In the genomic region with DNA sequence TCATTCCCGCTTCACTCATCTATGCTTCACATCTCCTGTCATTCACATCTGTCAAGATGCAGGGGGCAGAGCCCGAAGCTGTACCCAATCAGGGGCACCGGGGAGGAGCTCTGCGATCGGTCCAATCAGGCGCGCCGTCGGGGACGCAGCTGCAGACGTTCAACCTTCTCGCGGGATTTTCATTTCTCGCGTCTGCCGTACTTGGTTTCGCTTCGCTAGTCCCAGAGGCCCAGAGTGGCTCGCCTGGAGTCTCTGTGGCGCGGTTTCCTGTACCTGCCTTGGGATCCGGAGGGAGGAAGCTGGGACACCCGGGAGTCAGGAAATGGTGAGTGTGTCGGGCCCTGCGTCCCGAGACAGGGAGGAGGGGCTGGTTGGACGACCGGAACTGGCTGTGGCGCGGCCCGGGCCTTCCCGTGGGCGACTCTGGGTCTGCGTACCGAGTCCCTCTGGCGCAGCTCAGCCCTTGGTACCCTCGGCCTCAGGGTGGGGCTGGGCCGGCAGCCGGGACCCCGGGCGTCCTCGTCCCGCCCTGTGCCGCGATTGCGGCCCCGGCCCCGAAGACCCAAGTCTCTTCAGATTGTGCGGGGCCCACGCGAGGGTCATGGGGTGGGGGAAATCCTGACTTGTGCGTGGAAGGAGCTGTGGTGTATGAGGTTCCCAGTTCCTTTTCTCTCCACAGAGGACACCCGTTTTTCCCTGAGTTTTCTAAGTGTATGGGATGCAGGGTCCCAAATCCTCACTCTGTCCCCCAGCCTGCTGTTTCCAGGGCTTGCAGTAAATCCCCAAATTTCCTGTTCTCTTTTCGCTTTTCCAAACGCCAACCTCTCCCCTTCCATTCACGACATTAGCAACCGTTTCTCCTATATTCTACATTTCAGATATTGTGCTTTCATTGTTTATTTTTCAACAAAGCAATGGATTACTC, we compare ENCODE assay signal across 1 cellular context.
TF ChIP-seq lines count a peak whose summit lies in the region.

A gene (plus strand): TSS at position 215 of the 925 bp plus-strand sequence. CDS start 108 bp downstream, at position 323.

TF ChIP-seq in K562, 482 proteins besides CTCF, POLR2A, EP300 and RAD21 (continued from another document and continues in another):
- TF ChIP-seq, protein P1, sequence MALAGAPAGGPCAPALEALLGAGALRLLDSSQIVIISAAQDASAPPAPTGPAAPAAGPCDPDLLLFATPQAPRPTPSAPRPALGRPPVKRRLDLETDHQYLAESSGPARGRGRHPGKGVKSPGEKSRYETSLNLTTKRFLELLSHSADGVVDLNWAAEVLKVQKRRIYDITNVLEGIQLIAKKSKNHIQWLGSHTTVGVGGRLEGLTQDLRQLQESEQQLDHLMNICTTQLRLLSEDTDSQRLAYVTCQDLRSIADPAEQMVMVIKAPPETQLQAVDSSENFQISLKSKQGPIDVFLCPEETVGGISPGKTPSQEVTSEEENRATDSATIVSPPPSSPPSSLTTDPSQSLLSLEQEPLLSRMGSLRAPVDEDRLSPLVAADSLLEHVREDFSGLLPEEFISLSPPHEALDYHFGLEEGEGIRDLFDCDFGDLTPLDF (CRISPR knock-in tag; IDR thresholded peaks at IDR 0.05) = no peak
- TF ChIP-seq YY1 (IDR thresholded peaks at IDR 0.05; ENCODE audit: borderline replicate concordance in 1 of 3, control insufficient read depth in 1 of 3, extremely low read depth in 1 of 3, insufficient read depth in 3 of 3, insufficient read length in 1 of 3, insufficient replicate concordance in 2 of 3, low read depth in 1 of 3, low read length in 2 of 3) = peak in 1 of 3 experiments; percentile 27
- TF ChIP-seq SREBF1 (IDR thresholded peaks at IDR 0.05; ENCODE audit: borderline replicate concordance, low read depth, low read length) = no peak
- TF ChIP-seq SOX6 (IDR thresholded peaks at IDR 0.05) = no peak
- no peak for TF ChIP-seq IFI16 (CRISPR knock-in tag; IDR thresholded peaks at IDR 0.05)
- TF ChIP-seq RBM14 (IDR thresholded peaks at IDR 0.05; ENCODE audit: borderline replicate concordance, insufficient read depth, low read depth, low read length) = no peak
- TF ChIP-seq, protein P2, sequence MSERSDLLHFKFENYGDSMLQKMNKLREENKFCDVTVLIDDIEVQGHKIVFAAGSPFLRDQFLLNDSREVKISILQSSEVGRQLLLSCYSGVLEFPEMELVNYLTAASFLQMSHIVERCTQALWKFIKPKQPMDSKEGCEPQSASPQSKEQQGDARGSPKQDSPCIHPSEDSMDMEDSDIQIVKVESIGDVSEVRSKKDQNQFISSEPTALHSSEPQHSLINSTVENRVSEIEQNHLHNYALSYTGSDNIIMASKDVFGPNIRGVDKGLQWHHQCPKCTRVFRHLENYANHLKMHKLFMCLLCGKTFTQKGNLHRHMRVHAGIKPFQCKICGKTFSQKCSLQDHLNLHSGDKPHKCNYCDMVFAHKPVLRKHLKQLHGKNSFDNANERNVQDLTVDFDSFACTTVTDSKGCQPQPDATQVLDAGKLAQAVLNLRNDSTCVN (CRISPR knock-in tag; IDR thresholded peaks at IDR 0.05) = no peak
- TF ChIP-seq RFX7 (CRISPR knock-in tag; IDR thresholded peaks at IDR 0.05) = no peak
- peak; percentile 91 for TF ChIP-seq MEIS2 (IDR thresholded peaks at IDR 0.05; ENCODE audit: partially characterized antibody)
- TF ChIP-seq, protein P3, sequence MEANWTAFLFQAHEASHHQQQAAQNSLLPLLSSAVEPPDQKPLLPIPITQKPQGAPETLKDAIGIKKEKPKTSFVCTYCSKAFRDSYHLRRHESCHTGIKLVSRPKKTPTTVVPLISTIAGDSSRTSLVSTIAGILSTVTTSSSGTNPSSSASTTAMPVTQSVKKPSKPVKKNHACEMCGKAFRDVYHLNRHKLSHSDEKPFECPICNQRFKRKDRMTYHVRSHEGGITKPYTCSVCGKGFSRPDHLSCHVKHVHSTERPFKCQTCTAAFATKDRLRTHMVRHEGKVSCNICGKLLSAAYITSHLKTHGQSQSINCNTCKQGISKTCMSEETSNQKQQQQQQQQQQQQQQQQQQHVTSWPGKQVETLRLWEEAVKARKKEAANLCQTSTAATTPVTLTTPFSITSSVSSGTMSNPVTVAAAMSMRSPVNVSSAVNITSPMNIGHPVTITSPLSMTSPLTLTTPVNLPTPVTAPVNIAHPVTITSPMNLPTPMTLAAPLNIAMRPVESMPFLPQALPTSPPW (CRISPR knock-in tag; IDR thresholded peaks at IDR 0.05) = peak; percentile 52; the same call in 1 of the 2 replicates
- TF ChIP-seq ZNF175 (CRISPR knock-in tag; IDR thresholded peaks at IDR 0.05; ENCODE audit: low read depth) = no peak
- 0 out of 2 replicates have a peak, but pooled peaks have one; percentile 9 for TF ChIP-seq STAG1 (CRISPR knock-in tag; IDR thresholded peaks at IDR 0.05; ENCODE audit: borderline replicate concordance)
- TF ChIP-seq, protein P4, sequence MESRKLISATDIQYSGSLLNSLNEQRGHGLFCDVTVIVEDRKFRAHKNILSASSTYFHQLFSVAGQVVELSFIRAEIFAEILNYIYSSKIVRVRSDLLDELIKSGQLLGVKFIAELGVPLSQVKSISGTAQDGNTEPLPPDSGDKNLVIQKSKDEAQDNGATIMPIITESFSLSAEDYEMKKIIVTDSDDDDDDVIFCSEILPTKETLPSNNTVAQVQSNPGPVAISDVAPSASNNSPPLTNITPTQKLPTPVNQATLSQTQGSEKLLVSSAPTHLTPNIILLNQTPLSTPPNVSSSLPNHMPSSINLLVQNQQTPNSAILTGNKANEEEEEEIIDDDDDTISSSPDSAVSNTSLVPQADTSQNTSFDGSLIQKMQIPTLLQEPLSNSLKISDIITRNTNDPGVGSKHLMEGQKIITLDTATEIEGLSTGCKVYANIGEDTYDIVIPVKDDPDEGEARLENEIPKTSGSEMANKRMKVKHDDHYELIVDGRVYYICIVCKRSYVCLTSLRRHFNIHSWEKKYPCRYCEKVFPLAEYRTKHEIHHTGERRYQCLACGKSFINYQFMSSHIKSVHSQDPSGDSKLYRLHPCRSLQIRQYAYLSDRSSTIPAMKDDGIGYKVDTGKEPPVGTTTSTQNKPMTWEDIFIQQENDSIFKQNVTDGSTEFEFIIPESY (CRISPR knock-in tag; IDR thresholded peaks at IDR 0.05) = no peak
- 0 out of 2 replicates have a peak, but pooled peaks have one; percentile 23 for TF ChIP-seq ELF2 (CRISPR knock-in tag; IDR thresholded peaks at IDR 0.05)
- TF ChIP-seq, protein P5, sequence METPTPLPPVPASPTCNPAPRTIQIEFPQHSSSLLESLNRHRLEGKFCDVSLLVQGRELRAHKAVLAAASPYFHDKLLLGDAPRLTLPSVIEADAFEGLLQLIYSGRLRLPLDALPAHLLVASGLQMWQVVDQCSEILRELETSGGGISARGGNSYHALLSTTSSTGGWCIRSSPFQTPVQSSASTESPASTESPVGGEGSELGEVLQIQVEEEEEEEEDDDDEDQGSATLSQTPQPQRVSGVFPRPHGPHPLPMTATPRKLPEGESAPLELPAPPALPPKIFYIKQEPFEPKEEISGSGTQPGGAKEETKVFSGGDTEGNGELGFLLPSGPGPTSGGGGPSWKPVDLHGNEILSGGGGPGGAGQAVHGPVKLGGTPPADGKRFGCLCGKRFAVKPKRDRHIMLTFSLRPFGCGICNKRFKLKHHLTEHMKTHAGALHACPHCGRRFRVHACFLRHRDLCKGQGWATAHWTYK (CRISPR knock-in tag; IDR thresholded peaks at IDR 0.05) = 0 out of 2 replicates have a peak, but pooled peaks have one; percentile 33
- TF ChIP-seq JUNB (CRISPR knock-in tag; conservative IDR thresholded peaks at IDR 0.05) = no peak
- no peak for TF ChIP-seq ILK (tag; IDR thresholded peaks at IDR 0.05; ENCODE audit: borderline replicate concordance, low read depth)
- TF ChIP-seq ZNF217 (CRISPR knock-in tag; IDR thresholded peaks at IDR 0.05) = no peak
- no peak for TF ChIP-seq BRCA1 (IDR thresholded peaks at IDR 0.05)
- TF ChIP-seq BRCA1 (CRISPR knock-in tag; IDR thresholded peaks at IDR 0.05) = no peak
- TF ChIP-seq, protein P6, sequence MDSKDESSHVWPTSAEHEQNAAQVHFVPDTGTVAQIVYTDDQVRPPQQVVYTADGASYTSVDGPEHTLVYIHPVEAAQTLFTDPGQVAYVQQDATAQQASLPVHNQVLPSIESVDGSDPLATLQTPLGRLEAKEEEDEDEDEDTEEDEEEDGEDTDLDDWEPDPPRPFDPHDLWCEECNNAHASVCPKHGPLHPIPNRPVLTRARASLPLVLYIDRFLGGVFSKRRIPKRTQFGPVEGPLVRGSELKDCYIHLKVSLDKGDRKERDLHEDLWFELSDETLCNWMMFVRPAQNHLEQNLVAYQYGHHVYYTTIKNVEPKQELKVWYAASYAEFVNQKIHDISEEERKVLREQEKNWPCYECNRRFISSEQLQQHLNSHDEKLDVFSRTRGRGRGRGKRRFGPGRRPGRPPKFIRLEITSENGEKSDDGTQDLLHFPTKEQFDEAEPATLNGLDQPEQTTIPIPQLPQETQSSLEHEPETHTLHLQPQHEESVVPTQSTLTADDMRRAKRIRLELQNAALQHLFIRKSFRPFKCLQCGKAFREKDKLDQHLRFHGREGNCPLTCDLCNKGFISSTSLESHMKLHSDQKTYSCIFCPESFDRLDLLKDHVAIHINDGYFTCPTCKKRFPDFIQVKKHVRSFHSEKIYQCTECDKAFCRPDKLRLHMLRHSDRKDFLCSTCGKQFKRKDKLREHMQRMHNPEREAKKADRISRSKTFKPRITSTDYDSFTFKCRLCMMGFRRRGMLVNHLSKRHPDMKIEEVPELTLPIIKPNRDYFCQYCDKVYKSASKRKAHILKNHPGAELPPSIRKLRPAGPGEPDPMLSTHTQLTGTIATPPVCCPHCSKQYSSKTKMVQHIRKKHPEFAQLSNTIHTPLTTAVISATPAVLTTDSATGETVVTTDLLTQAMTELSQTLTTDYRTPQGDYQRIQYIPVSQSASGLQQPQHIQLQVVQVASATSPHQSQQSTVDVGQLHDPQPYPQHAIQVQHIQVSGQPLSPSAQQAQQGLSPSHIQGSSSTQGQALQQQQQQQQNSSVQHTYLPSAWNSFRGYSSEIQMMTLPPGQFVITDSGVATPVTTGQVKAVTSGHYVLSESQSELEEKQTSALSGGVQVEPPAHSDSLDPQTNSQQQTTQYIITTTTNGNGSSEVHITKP (IDR thresholded peaks at IDR 0.05; ENCODE audit: partially characterized antibody) = peak; percentile 16
- TF ChIP-seq SAP30 (IDR thresholded peaks at IDR 0.05; ENCODE audit: borderline replicate concordance, insufficient read depth, low read depth, low read length, poor library complexity, severe bottlenecking) = peak; percentile 56
- TF ChIP-seq ZNF274 (IDR thresholded peaks at IDR 0.05; ENCODE audit: borderline replicate concordance, low read depth, low read length) = no peak
- no peak for TF ChIP-seq TAF9B (IDR thresholded peaks at IDR 0.05; ENCODE audit: partially characterized antibody)
- TF ChIP-seq NFE2L1 (tag; IDR thresholded peaks at IDR 0.05; ENCODE audit: borderline replicate concordance, low read depth) = no peak
- TF ChIP-seq POLR2H (tag; IDR thresholded peaks at IDR 0.05; ENCODE audit: low read depth) = no peak
- no peak for TF ChIP-seq NFATC3 (IDR thresholded peaks at IDR 0.05)
- TF ChIP-seq, protein P7, sequence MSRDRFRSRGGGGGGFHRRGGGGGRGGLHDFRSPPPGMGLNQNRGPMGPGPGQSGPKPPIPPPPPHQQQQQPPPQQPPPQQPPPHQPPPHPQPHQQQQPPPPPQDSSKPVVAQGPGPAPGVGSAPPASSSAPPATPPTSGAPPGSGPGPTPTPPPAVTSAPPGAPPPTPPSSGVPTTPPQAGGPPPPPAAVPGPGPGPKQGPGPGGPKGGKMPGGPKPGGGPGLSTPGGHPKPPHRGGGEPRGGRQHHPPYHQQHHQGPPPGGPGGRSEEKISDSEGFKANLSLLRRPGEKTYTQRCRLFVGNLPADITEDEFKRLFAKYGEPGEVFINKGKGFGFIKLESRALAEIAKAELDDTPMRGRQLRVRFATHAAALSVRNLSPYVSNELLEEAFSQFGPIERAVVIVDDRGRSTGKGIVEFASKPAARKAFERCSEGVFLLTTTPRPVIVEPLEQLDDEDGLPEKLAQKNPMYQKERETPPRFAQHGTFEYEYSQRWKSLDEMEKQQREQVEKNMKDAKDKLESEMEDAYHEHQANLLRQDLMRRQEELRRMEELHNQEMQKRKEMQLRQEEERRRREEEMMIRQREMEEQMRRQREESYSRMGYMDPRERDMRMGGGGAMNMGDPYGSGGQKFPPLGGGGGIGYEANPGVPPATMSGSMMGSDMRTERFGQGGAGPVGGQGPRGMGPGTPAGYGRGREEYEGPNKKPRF (IDR thresholded peaks at IDR 0.05; ENCODE audit: low read depth, low read length) = no peak
- TF ChIP-seq, protein P8, sequence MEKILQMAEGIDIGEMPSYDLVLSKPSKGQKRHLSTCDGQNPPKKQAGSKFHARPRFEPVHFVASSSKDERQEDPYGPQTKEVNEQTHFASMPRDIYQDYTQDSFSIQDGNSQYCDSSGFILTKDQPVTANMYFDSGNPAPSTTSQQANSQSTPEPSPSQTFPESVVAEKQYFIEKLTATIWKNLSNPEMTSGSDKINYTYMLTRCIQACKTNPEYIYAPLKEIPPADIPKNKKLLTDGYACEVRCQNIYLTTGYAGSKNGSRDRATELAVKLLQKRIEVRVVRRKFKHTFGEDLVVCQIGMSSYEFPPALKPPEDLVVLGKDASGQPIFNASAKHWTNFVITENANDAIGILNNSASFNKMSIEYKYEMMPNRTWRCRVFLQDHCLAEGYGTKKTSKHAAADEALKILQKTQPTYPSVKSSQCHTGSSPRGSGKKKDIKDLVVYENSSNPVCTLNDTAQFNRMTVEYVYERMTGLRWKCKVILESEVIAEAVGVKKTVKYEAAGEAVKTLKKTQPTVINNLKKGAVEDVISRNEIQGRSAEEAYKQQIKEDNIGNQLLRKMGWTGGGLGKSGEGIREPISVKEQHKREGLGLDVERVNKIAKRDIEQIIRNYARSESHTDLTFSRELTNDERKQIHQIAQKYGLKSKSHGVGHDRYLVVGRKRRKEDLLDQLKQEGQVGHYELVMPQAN (IDR thresholded peaks at IDR 0.05; ENCODE audit: borderline replicate concordance) = 0 out of 2 replicates have a peak, but pooled peaks have one; percentile 16
- TF ChIP-seq, protein P9, sequence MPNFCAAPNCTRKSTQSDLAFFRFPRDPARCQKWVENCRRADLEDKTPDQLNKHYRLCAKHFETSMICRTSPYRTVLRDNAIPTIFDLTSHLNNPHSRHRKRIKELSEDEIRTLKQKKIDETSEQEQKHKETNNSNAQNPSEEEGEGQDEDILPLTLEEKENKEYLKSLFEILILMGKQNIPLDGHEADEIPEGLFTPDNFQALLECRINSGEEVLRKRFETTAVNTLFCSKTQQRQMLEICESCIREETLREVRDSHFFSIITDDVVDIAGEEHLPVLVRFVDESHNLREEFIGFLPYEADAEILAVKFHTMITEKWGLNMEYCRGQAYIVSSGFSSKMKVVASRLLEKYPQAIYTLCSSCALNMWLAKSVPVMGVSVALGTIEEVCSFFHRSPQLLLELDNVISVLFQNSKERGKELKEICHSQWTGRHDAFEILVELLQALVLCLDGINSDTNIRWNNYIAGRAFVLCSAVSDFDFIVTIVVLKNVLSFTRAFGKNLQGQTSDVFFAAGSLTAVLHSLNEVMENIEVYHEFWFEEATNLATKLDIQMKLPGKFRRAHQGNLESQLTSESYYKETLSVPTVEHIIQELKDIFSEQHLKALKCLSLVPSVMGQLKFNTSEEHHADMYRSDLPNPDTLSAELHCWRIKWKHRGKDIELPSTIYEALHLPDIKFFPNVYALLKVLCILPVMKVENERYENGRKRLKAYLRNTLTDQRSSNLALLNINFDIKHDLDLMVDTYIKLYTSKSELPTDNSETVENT (CRISPR knock-in tag; IDR thresholded peaks at IDR 0.05) = 0 out of 2 replicates have a peak, but pooled peaks have one; percentile 21
- no peak for TF ChIP-seq SMARCA4 (IDR thresholded peaks at IDR 0.05)
- TF ChIP-seq, protein P10, sequence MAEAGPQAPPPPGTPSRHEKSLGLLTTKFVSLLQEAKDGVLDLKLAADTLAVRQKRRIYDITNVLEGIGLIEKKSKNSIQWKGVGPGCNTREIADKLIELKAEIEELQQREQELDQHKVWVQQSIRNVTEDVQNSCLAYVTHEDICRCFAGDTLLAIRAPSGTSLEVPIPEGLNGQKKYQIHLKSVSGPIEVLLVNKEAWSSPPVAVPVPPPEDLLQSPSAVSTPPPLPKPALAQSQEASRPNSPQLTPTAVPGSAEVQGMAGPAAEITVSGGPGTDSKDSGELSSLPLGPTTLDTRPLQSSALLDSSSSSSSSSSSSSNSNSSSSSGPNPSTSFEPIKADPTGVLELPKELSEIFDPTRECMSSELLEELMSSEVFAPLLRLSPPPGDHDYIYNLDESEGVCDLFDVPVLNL (CRISPR knock-in tag; IDR thresholded peaks at IDR 0.05; ENCODE audit: low read depth) = no peak
- no peak for TF ChIP-seq SMAD3 (CRISPR knock-in tag; conservative IDR thresholded peaks at IDR 0.05)
